ENCODE assay signal across 1 cellular context in the genomic region with DNA sequence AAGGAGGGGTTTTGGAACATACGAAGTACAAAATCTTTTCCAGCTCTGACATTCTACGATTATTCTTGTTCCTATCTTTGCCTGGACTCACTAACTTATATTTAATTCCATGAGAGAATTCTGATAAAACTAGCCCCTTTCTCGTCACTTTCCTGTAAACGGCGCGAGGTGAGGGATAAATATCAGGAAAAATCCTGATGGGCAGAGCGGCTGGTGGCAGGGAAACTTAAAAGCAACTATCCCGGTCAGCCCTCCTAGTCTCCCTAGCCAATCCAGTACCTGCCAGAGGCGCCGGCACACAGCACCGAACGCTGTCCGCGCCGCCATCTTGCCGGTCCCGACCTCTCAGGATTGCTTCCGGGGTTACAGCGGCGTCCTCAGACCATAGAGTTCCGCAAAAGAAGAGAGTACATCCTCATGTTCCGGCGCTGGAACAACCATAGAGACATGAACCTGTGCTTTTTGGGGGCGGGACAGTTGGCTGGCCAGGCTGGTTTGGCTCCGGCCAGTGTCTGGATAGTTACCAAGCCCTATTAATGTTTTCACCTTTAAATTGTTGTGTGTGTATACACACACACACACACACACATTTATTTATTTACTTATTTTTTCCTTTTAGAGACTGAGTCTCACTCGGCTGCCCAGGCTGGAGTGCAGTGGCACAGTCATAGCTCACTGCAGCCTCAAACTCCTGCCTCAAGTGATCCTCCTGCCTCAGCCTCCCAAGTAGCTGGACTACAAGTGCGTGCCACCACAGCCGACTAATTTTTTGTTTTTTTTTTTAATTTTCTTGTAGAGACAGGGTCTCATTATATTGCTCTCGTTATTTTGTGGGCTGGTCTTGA.
TF ChIP-seq lines count a peak whose summit lies in the region.

A gene (minus strand): TSS at position 339 of the 845 bp plus-strand sequence. CDS start 12 bp downstream, at position 327.

TF ChIP-seq in HepG2, 621 proteins besides CTCF, POLR2A, EP300 and RAD21 (continued from another document and continues in another):
- TF ChIP-seq, protein P1, sequence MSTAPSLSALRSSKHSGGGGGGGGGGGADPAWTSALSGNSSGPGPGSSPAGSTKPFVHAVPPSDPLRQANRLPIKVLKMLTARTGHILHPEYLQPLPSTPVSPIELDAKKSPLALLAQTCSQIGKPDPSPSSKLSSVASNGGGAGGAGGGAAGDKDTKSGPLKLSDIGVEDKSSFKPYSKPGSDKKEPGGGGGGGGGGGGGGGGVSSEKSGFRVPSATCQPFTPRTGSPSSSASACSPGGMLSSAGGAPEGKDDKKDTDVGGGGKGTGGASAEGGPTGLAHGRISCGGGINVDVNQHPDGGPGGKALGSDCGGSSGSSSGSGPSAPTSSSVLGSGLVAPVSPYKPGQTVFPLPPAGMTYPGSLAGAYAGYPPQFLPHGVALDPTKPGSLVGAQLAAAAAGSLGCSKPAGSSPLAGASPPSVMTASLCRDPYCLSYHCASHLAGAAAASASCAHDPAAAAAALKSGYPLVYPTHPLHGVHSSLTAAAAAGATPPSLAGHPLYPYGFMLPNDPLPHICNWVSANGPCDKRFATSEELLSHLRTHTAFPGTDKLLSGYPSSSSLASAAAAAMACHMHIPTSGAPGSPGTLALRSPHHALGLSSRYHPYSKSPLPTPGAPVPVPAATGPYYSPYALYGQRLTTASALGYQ (CRISPR knock-in tag; IDR thresholded peaks at IDR 0.05), result peak; percentile 58
- no peak for TF ChIP-seq MZF1 (CRISPR knock-in tag; IDR thresholded peaks at IDR 0.05; ENCODE audit: borderline replicate concordance)
- TF ChIP-seq, protein P2, sequence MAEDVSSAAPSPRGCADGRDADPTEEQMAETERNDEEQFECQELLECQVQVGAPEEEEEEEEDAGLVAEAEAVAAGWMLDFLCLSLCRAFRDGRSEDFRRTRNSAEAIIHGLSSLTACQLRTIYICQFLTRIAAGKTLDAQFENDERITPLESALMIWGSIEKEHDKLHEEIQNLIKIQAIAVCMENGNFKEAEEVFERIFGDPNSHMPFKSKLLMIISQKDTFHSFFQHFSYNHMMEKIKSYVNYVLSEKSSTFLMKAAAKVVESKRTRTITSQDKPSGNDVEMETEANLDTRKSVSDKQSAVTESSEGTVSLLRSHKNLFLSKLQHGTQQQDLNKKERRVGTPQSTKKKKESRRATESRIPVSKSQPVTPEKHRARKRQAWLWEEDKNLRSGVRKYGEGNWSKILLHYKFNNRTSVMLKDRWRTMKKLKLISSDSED (CRISPR knock-in tag; IDR thresholded peaks at IDR 0.05), result no peak
- TF ChIP-seq TARDBP (CRISPR knock-in tag; IDR thresholded peaks at IDR 0.05), result peak; percentile 76
- no peak for TF ChIP-seq ZKSCAN5 (CRISPR knock-in tag; IDR thresholded peaks at IDR 0.05)
- TF ChIP-seq, protein P3, sequence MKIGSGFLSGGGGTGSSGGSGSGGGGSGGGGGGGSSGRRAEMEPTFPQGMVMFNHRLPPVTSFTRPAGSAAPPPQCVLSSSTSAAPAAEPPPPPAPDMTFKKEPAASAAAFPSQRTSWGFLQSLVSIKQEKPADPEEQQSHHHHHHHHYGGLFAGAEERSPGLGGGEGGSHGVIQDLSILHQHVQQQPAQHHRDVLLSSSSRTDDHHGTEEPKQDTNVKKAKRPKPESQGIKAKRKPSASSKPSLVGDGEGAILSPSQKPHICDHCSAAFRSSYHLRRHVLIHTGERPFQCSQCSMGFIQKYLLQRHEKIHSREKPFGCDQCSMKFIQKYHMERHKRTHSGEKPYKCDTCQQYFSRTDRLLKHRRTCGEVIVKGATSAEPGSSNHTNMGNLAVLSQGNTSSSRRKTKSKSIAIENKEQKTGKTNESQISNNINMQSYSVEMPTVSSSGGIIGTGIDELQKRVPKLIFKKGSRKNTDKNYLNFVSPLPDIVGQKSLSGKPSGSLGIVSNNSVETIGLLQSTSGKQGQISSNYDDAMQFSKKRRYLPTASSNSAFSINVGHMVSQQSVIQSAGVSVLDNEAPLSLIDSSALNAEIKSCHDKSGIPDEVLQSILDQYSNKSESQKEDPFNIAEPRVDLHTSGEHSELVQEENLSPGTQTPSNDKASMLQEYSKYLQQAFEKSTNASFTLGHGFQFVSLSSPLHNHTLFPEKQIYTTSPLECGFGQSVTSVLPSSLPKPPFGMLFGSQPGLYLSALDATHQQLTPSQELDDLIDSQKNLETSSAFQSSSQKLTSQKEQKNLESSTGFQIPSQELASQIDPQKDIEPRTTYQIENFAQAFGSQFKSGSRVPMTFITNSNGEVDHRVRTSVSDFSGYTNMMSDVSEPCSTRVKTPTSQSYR (CRISPR knock-in tag; IDR thresholded peaks at IDR 0.05; ENCODE audit: borderline replicate concordance), result no peak
- TF ChIP-seq, protein P4, sequence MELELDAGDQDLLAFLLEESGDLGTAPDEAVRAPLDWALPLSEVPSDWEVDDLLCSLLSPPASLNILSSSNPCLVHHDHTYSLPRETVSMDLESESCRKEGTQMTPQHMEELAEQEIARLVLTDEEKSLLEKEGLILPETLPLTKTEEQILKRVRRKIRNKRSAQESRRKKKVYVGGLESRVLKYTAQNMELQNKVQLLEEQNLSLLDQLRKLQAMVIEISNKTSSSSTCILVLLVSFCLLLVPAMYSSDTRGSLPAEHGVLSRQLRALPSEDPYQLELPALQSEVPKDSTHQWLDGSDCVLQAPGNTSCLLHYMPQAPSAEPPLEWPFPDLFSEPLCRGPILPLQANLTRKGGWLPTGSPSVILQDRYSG (CRISPR knock-in tag; IDR thresholded peaks at IDR 0.05), result no peak
- no peak for TF ChIP-seq ZNF562 (CRISPR knock-in tag; IDR thresholded peaks at IDR 0.05; ENCODE audit: borderline replicate concordance)
- TF ChIP-seq, protein P5, sequence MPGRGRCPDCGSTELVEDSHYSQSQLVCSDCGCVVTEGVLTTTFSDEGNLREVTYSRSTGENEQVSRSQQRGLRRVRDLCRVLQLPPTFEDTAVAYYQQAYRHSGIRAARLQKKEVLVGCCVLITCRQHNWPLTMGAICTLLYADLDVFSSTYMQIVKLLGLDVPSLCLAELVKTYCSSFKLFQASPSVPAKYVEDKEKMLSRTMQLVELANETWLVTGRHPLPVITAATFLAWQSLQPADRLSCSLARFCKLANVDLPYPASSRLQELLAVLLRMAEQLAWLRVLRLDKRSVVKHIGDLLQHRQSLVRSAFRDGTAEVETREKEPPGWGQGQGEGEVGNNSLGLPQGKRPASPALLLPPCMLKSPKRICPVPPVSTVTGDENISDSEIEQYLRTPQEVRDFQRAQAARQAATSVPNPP (CRISPR knock-in tag; IDR thresholded peaks at IDR 0.05), result peak; percentile 42; the same call in 1 of the 2 replicates
- TF ChIP-seq ZNF572 (CRISPR knock-in tag; IDR thresholded peaks at IDR 0.05), result peak; percentile 48; the same call in 1 of the 2 replicates
- TF ChIP-seq, protein P6, sequence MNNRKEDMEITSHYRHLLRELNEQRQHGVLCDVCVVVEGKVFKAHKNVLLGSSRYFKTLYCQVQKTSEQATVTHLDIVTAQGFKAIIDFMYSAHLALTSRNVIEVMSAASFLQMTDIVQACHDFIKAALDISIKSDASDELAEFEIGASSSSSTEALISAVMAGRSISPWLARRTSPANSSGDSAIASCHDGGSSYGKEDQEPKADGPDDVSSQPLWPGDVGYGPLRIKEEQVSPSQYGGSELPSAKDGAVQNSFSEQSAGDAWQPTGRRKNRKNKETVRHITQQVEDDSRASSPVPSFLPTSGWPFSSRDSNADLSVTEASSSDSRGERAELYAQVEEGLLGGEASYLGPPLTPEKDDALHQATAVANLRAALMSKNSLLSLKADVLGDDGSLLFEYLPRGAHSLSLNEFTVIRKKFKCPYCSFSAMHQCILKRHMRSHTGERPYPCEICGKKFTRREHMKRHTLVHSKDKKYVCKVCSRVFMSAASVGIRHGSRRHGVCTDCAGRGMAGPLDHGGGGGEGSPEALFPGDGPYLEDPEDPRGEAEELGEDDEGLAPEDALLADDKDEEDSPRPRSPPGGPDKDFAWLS (CRISPR knock-in tag; IDR thresholded peaks at IDR 0.05; ENCODE audit: borderline replicate concordance), result no peak
- peak; percentile 98 for TF ChIP-seq KAT7 (CRISPR knock-in tag; IDR thresholded peaks at IDR 0.05; ENCODE audit: borderline replicate concordance)
- TF ChIP-seq ZNF335 (CRISPR knock-in tag; IDR thresholded peaks at IDR 0.05), result peak; percentile 87
- TF ChIP-seq, protein P7, sequence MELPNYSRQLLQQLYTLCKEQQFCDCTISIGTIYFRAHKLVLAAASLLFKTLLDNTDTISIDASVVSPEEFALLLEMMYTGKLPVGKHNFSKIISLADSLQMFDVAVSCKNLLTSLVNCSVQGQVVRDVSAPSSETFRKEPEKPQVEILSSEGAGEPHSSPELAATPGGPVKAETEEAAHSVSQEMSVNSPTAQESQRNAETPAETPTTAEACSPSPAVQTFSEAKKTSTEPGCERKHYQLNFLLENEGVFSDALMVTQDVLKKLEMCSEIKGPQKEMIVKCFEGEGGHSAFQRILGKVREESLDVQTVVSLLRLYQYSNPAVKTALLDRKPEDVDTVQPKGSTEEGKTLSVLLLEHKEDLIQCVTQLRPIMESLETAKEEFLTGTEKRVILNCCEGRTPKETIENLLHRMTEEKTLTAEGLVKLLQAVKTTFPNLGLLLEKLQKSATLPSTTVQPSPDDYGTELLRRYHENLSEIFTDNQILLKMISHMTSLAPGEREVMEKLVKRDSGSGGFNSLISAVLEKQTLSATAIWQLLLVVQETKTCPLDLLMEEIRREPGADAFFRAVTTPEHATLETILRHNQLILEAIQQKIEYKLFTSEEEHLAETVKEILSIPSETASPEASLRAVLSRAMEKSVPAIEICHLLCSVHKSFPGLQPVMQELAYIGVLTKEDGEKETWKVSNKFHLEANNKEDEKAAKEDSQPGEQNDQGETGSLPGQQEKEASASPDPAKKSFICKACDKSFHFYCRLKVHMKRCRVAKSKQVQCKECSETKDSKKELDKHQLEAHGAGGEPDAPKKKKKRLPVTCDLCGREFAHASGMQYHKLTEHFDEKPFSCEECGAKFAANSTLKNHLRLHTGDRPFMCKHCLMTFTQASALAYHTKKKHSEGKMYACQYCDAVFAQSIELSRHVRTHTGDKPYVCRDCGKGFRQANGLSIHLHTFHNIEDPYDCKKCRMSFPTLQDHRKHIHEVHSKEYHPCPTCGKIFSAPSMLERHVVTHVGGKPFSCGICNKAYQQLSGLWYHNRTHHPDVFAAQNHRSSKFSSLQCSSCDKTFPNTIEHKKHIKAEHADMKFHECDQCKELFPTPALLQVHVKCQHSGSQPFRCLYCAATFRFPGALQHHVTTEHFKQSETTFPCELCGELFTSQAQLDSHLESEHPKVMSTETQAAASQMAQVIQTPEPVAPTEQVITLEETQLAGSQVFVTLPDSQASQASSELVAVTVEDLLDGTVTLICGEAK (IDR thresholded peaks at IDR 0.05), result peak; percentile 70
- TF ChIP-seq, protein P7 (CRISPR knock-in tag; IDR thresholded peaks at IDR 0.05), result peak; percentile 66; the same call in 1 of the 2 replicates
- TF ChIP-seq, protein P8, sequence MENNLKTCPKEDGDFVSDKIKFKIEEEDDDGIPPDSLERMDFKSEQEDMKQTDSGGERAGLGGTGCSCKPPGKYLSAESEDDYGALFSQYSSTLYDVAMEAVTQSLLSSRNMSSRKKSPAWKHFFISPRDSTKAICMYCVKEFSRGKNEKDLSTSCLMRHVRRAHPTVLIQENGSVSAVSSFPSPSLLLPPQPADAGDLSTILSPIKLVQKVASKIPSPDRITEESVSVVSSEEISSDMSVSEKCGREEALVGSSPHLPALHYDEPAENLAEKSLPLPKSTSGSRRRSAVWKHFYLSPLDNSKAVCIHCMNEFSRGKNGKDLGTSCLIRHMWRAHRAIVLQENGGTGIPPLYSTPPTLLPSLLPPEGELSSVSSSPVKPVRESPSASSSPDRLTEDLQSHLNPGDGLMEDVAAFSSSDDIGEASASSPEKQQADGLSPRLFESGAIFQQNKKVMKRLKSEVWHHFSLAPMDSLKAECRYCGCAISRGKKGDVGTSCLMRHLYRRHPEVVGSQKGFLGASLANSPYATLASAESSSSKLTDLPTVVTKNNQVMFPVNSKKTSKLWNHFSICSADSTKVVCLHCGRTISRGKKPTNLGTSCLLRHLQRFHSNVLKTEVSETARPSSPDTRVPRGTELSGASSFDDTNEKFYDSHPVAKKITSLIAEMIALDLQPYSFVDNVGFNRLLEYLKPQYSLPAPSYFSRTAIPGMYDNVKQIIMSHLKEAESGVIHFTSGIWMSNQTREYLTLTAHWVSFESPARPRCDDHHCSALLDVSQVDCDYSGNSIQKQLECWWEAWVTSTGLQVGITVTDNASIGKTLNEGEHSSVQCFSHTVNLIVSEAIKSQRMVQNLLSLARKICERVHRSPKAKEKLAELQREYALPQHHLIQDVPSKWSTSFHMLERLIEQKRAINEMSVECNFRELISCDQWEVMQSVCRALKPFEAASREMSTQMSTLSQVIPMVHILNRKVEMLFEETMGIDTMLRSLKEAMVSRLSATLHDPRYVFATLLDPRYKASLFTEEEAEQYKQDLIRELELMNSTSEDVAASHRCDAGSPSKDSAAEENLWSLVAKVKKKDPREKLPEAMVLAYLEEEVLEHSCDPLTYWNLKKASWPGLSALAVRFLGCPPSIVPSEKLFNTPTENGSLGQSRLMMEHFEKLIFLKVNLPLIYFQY (CRISPR knock-in tag; IDR thresholded peaks at IDR 0.05; ENCODE audit: borderline replicate concordance), result no peak
- peak; percentile 67; the same call in 1 of the 2 replicates for TF ChIP-seq DR1 (CRISPR knock-in tag; IDR thresholded peaks at IDR 0.05)
- TF ChIP-seq ZNF253 (CRISPR knock-in tag; IDR thresholded peaks at IDR 0.05; ENCODE audit: borderline replicate concordance), result 0 out of 2 replicates have a peak, but pooled peaks have one; percentile 41
- TF ChIP-seq KLF16 (CRISPR knock-in tag; IDR thresholded peaks at IDR 0.05), result peak in 1 of 2 experiments; percentile 99; a peak in 2 of 4 replicates
- TF ChIP-seq RAD51 (IDR thresholded peaks at IDR 0.05; ENCODE audit: borderline replicate concordance), result no peak
- no peak for TF ChIP-seq ZNF850 (CRISPR knock-in tag; conservative IDR thresholded peaks at IDR 0.05)
- TF ChIP-seq ZSCAN21 (CRISPR knock-in tag; IDR thresholded peaks at IDR 0.05; ENCODE audit: borderline replicate concordance), result peak; percentile 83
- no peak for TF ChIP-seq KLF9 (CRISPR knock-in tag; IDR thresholded peaks at IDR 0.05; ENCODE audit: low read depth)
